Comparison of ENCODE assay signal across 15 cellular contexts in genomic region chr3:4413467-4413866, GRCh38.
"Had no signal": no experiment of that assay in that cellular context is flagged by ENCODE, and none has a peak within 500 bp of the region (broad histone marks: within the 10 kb centered on the region; RNA-seq: fewer than 3 reads in every experiment).

No MANE protein-coding gene starts in this region.

- H3K9me3 Mint-ChIP-seq: brain, endodermal cell had no signal

- H3K4me3 ChIP-seq: adrenal gland, sigmoid colon had no signal

- H3K27ac ChIP-seq: adrenal gland, sigmoid colon had no signal

- H3K27me3 ChIP-seq: adrenal gland, sigmoid colon had no signal

- H3K9me3 ChIP-seq: adrenal gland, sigmoid colon had no signal

- H3K27ac Mint-ChIP-seq: activated CD8-positive, alpha-beta T cell treated with anti-CD3 and anti-CD28 coated beads, Interleukin-2, amount 10 ng/mL, durations not matched to agents 7 days and 5 days; endodermal cell had no signal

- ATAC-seq: activated CD8-positive, alpha-beta T cell treated with anti-CD3 and anti-CD28 coated beads, Interleukin-2, amount 10 ng/mL, durations not matched to agents 7 days and 5 days; esophagus mucosa; left ventricle myocardium superior had no signal

- H3K4me3 Mint-ChIP-seq: activated CD8-positive, alpha-beta T cell treated with anti-CD3 and anti-CD28 coated beads, Interleukin-2, amount 10 ng/mL, durations not matched to agents 7 days and 5 days; brain; endodermal cell had no signal

- DNase-seq: activated CD4-positive, alpha-beta T cell treated with anti-CD3 and anti-CD28 coated beads for 48 hours; activated CD8-positive, alpha-beta memory T cell treated with anti-CD3 and anti-CD28 coated beads, Interleukin-2, amount 50 U/mL, for 48 hours; activated CD8-positive, alpha-beta T cell treated with anti-CD3 and anti-CD28 coated beads, Interleukin-2, amount 10 ng/mL, durations not matched to agents 7 days and 5 days; activated naive CD4-positive, alpha-beta T cell; adrenal gland; dermis blood vessel endothelial cell; endodermal cell; left ventricle myocardium superior; sigmoid colon; stimulated activated CD4-positive, alpha-beta T cell treated with anti-CD3 and anti-CD28 coated beads, Interleukin-12 subunit alpha, Interleukin-12 subunit beta, amount 100 ng/mL, for 4 hours; stimulated activated naive CD4-positive, alpha-beta T cell treated with Interleukin-2 at 50 U/mL for 16 hours; T1000; trophoblast cell had no signal

- H3K27me3 Mint-ChIP-seq: brain had no signal

- H3K4me1 ChIP-seq: adrenal gland had no signal
